Comparison of ENCODE assay signal across 12 cellular contexts in the genomic region with DNA sequence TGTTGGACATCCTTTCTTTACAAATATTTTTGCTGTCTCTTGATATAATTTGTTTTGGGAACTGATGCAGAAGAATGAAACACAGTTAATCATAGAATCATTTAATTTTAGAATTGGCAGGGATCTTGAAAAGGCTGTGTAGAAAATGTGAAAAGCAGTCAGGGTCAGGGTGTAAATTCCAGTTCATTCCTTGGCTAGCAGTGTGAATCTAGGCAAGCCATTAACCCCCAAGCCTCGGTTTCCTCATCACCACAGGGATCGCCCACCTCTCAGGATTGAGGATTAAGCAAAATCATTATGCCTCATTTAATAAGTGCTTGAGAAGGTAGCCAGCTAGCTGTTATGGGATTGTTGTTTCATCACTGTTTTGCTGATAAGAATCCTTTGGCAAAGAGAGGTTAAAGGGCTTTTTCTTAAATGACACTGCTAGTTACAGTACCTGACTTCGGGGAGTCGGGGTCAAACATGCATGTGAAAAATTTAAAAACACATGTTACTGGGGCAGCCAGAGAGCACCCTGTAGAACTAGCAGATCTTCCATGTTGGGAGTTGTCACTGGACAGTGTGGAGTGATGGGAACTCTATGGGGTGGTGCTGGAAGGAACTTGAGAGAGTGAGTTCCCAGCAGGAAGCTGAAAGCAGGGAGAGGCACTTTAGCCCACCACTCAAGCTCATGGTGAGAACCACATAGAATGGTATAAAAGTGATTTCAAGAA. TPM values are rescaled to one million over a fixed set of nuclear protein-coding genes. Genes with fewer than 3 reads are reported as not detected.
A peak's percentile ranks its signal among the peaks of the same experiment; 100 is the strongest.
DNase-seq lines count a peak whose midpoint lies in the region; ATAC-seq and TF ChIP-seq lines count a peak whose summit lies in the region.
"Had no signal": no experiment of that assay in that cellular context is flagged by ENCODE, and none has a peak within 500 bp of the region (broad histone marks: within the 10 kb centered on the region; RNA-seq: fewer than 3 reads in every experiment).

No MANE protein-coding gene starts in this region.

- H3K36me3 Mint-ChIP-seq in H9 (ENCODE audit: insufficient read depth in 1 of 3, low read depth in 3 of 3) (peaks cover 41 to 82% (median 67%) of the 10 kb centered on the region in 3 experiments; a peak in 6 of 7 replicates), chondrocyte (ENCODE audit: low read depth) (peaks cover 36% of the 10 kb centered on the region), osteocyte (ENCODE audit: unreplicated experiment) (peaks cover 33% of the 10 kb centered on the region)

- H3K27ac Mint-ChIP-seq in H9, result peak overlapping the region; percentile 23 to 84 (median 28); a peak in 5 of 7 replicates
- H3K27ac Mint-ChIP-seq in chondrocyte (ENCODE audit: unreplicated experiment), result peak overlapping the region; percentile 4
- peak overlapping the region; percentile 69 for H3K27ac Mint-ChIP-seq in osteocyte (ENCODE audit: unreplicated experiment)

- H3K9me3 ChIP-seq in BLaER1 (no peaks in the 10 kb centered on the region), H9 (ENCODE audit: control insufficient read depth, low read depth, low read length) (no peaks in the 10 kb centered on the region), BE2C (no peaks in the 10 kb centered on the region)

- H2BK15ac ChIP-seq in H9 (ENCODE audit: low read depth, low read length), result no peak overlapping the region

- H3K27me3 Mint-ChIP-seq in H9 (ENCODE audit: low read depth) (no peaks in the 10 kb centered on the region), chondrocyte (ENCODE audit: low read depth) (no peaks in the 10 kb centered on the region), osteocyte (ENCODE audit: unreplicated experiment) (no peaks in the 10 kb centered on the region)

- H2AFZ ChIP-seq in H9 (ENCODE audit: low read length), result no peak overlapping the region

- no peak overlapping the region for H3K4me3 ChIP-seq in BLaER1
- no peak overlapping the region for H3K4me3 ChIP-seq in BE2C (ENCODE audit: low read depth, low read length)

- no peak overlapping the region for H3T11ph ChIP-seq in H9 (ENCODE audit: low read length)

- H3K4me1 Mint-ChIP-seq in H9, result peaks cover 28 to 43% of the 10 kb centered on the region in 2 experiments
- peaks cover 11% of the 10 kb centered on the region for H3K4me1 Mint-ChIP-seq in chondrocyte (ENCODE audit: low read depth)
- peaks cover 18% of the 10 kb centered on the region for H3K4me1 Mint-ChIP-seq in osteocyte (ENCODE audit: unreplicated experiment)

- H3K4me1 ChIP-seq in BLaER1 (peaks cover 100% of the 10 kb centered on the region), H9 (ENCODE audit: insufficient read depth, low read length) (peaks cover 6% of the 10 kb centered on the region; the same call in 1 of the 2 replicates), BE2C (peaks cover 16% of the 10 kb centered on the region)

- peaks cover 2% of the 10 kb centered on the region; the same call in 1 of the 2 replicates for H3K79me2 ChIP-seq in H9 (ENCODE audit: insufficient read depth, low read length)

- no peak overlapping the region for H4K91ac ChIP-seq in H9 (ENCODE audit: insufficient read length, low read depth, low read length)

- H2BK5ac ChIP-seq in H9 (ENCODE audit: insufficient read length, low read length), result no peak overlapping the region

- H3K9ac ChIP-seq in BLaER1 (no peak overlapping the region), H9 (ENCODE audit: extremely low read depth, insufficient read length, low read length) (no peak overlapping the region)

- no peak overlapping the region for H3K23ac ChIP-seq in H9 (ENCODE audit: insufficient read length, low read depth, low read length)

- H3K9me3 Mint-ChIP-seq in H9 (no peaks in the 10 kb centered on the region), chondrocyte (ENCODE audit: low read depth) (no peaks in the 10 kb centered on the region), osteocyte (ENCODE audit: unreplicated experiment) (no peaks in the 10 kb centered on the region)

- no peak overlapping the region for H2BK120ac ChIP-seq in H9 (ENCODE audit: low read depth, low read length, poor library complexity, severe bottlenecking)

- H3K23me2 ChIP-seq in H9 (ENCODE audit: insufficient read length, low read depth, low read length, poor library complexity, severe bottlenecking), result peaks cover 6% of the 10 kb centered on the region

- H4K5ac ChIP-seq in H9 (ENCODE audit: insufficient read length, low read depth, low read length), result no peak overlapping the region

- no peaks in the 10 kb centered on the region for H3K27me3 ChIP-seq in BLaER1
- no peaks in the 10 kb centered on the region for H3K27me3 ChIP-seq in H9 (ENCODE audit: insufficient read depth, low read length)
- no peaks in the 10 kb centered on the region for H3K27me3 ChIP-seq in BE2C

- TF ChIP-seq CTCF in H9 (conservative IDR thresholded peaks at IDR 0.05) (no peak), chondrocyte (IDR thresholded peaks at IDR 0.05) (no peak), osteocyte (IDR thresholded peaks at IDR 0.05) (no peak), BE2C (IDR thresholded peaks at IDR 0.05; ENCODE audit: low read depth, low read length) (no peak)

- H3K36me3 ChIP-seq in BLaER1 (peaks cover 85% of the 10 kb centered on the region), BE2C (no peaks in the 10 kb centered on the region)

- H3K14ac ChIP-seq in H9 (ENCODE audit: insufficient read depth, low read length), result no peak overlapping the region

- no peak overlapping the region for H3K4me3 Mint-ChIP-seq in H9
- no peak overlapping the region for H3K4me3 Mint-ChIP-seq in chondrocyte (ENCODE audit: unreplicated experiment)
- no peak overlapping the region for H3K4me3 Mint-ChIP-seq in osteocyte (ENCODE audit: unreplicated experiment)

- H3K4ac ChIP-seq in H9 (ENCODE audit: low read depth, low read length), result no peak overlapping the region

- no peak overlapping the region for H2BK20ac ChIP-seq in H9 (ENCODE audit: low read depth, low read length, poor library complexity, severe bottlenecking)

- H2BK12ac ChIP-seq in H9 (ENCODE audit: insufficient read length, low read depth, low read length), result no peak overlapping the region

- DNase-seq in H9 (no peak), chondrocyte (ENCODE audit: low spot score) (no peak), osteocyte (ENCODE audit: extremely low spot score, unreplicated experiment) (no peak), BE2C (no peak), HuH-7.5 (ENCODE audit: low spot score) (no peak), NCI-H1694 treated with DMSO at 0.1 percent for 48 hours (lab: John Stamatoyannopoulos, UW) (no peak)
- DNase-seq: activated CD4-positive, alpha-beta T cell treated with anti-CD3 and anti-CD28 coated beads for 4 hours; amniotic stem cell; hypothalamus; NCI-H82 had no signal

- ATAC-seq in GM18520 (IDR thresholded peaks at IDR 0.05; ENCODE audit: unreplicated experiment), result no peak

- H3K79me1 ChIP-seq in H9 (ENCODE audit: insufficient read depth, low read depth, low read length, poor library complexity, severe bottlenecking), result no peaks in the 10 kb centered on the region

- H2AK5ac ChIP-seq in H9 (ENCODE audit: insufficient read length, low read length), result no peak overlapping the region

- H3K27ac ChIP-seq in BLaER1 (no peak overlapping the region), H9 (ENCODE audit: insufficient read length, low read depth, low read length) (no peak overlapping the region)

- H3K18ac ChIP-seq in H9 (ENCODE audit: insufficient read length, low read depth, low read length), result no peak overlapping the region

- no peak overlapping the region for H4K8ac ChIP-seq in H9 (replicated peaks; ENCODE audit: insufficient read length, low read depth, low read length)

- H4K20me1 ChIP-seq in BLaER1, result peaks cover 100% of the 10 kb centered on the region
- no peaks in the 10 kb centered on the region for H4K20me1 ChIP-seq in H9 (ENCODE audit: control insufficient read depth, insufficient read depth, insufficient read length)

- H3K56ac ChIP-seq in H9 (ENCODE audit: insufficient read length, low read depth, low read length), result no peak overlapping the region

- peak overlapping the region; percentile 70 for H3K4me2 ChIP-seq in BLaER1
- no peak overlapping the region for H3K4me2 ChIP-seq in H9 (ENCODE audit: insufficient read depth, insufficient read length, low read length)

- no CpG with 5 or more reads among the region's 4 CpGs for WGBS in H9 (ENCODE audit: extremely low coverage, insufficient read length, low lambda C conversion rate)

RNA-seq across cellular contexts. Expression of gene TNFRSF1A, which starts 10.7 kb away (rescaled TPM):
- total RNA-seq in H9 (2021) (55.9 and 59.9 TPM in 2 replicates), chondrocyte (88.5 to 128 TPM (median 127 TPM) in 3 replicates), osteocyte (170 and 188 TPM in 2 replicates)
- polyA plus RNA-seq in BE2C (2012; ENCODE audit: insufficient read depth, insufficient read length, low read depth), result 15.8 TPM

RNA-seq across cellular contexts. Expression of gene PLEKHG6, which starts 20.7 kb away (rescaled TPM):
- 17.7 and 20.0 TPM in 2 replicates for total RNA-seq in H9 (2021)
- total RNA-seq in chondrocyte, result 0.21 to 0.35 TPM in 2 of 3 replicates, not detected in the other
- 0.21 and 0.55 TPM in 2 replicates for total RNA-seq in osteocyte
- polyA plus RNA-seq in BE2C (2012; ENCODE audit: insufficient read depth, insufficient read length, low read depth), result 0.23 TPM

RNA-seq across cellular contexts. Expression of gene SCNN1A, which starts 44.2 kb away (rescaled TPM):
- total RNA-seq in H9 (2021), result 104 and 111 TPM in 2 replicates
- 0.87 to 2.6 TPM (median 1.9 TPM) in 3 replicates for total RNA-seq in chondrocyte
- total RNA-seq in osteocyte, result 2.5 and 3.2 TPM in 2 replicates
- not detected for polyA plus RNA-seq in BE2C (2012; ENCODE audit: insufficient read depth, insufficient read length, low read depth)

RNA-seq across cellular contexts. Expression of gene LTBR, which starts 52.8 kb away (rescaled TPM):
- total RNA-seq in H9 (2021) (3.4 and 4.8 TPM in 2 replicates), chondrocyte (11.8 to 46.5 TPM (median 41.1 TPM) in 3 replicates), osteocyte (16.4 and 17.0 TPM in 2 replicates)
- polyA plus RNA-seq in BE2C (2012; ENCODE audit: insufficient read depth, insufficient read length, low read depth), result 1.2 TPM

Comparison
In these comparisons a context has a peak if more than half of its experiments do, and no peak if none do; other contexts are left out.
1. H3K27ac Mint-ChIP-seq: peak in every context shown above with its lines; median percentile 69 in osteocyte; 28 in H9; 4 in chondrocyte.
2. RNA of gene SCNN1A, which starts 44.2 kb away (total RNA-seq): 104 to 111 TPM in H9; 2.5 to 3.2 TPM in osteocyte and 0.87 to 2.6 TPM in chondrocyte; every median in the first group is over 10 times any median in the second.